Comparison of ENCODE assay signal across 8 cellular contexts in the genomic region with DNA sequence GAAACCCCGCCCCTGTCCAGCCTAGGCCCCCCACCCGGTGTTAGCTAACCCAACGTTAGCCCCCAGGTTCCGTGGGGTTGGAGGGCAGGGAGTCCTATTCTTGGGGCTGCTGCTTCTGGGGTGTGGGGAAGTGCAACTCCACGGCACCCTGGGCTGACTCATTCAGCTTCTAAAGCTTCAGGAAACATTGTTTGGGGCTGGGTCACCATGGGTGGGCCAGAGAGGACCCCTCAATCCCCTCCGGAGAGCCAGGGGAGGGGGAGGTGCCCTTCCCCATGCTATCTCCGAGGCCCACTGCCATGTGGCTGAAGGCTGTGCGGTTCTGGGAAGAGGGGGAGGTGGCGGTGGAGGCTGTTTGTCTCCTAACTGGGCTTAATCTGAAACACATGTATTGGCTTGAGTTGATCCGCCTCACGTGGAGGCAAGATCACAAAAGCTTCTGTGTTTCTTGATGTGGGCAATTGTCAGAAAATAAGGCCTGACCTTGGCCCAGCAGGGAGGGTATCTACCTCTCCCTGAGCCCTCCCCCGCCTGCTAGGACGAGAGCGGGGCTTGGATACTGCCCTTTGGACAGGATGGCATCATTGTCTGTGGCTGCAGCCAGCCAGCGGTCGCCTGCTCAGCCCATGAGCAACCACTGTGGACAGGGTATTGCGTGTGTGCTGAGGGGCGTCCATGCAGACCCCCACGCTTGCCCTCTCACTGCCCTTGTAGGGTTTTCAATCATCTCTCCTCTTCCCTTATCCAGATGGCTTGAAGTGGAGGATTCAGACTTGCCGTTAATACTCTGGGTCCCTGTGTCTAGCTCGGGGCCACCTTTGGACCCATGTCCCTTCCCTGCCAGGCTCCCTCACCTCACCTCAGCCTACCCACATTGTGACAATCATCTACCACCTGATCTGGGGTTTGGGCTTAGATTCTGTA. TPM values are rescaled to one million over a fixed set of nuclear protein-coding genes. Genes with fewer than 3 reads are reported as not detected.
DNase-seq lines count a peak whose midpoint lies in the region; ATAC-seq and TF ChIP-seq lines count a peak whose summit lies in the region.

No MANE protein-coding gene starts in this region.

- no peaks in the 10 kb centered on the region for H3K36me3 ChIP-seq in CD4-positive, CD25-positive, alpha-beta regulatory T cell (ENCODE audit: control insufficient read depth, insufficient read depth, low read length)
- H3K36me3 ChIP-seq in liver (ENCODE audit: control insufficient read depth in 4 of 4, insufficient read depth in 3 of 4, low read depth in 1 of 4, low read length in 3 of 4): peaks cover 0 to 4% (median 1%) of the 10 kb centered on the region in 4 donors
- H3K36me3 ChIP-seq in tibial artery: peaks cover 0 to 3% (median 0%) of the 10 kb centered on the region in 3 donors

- BruUV-seq in MCF 10A (replicated peaks; lab: Mats Ljungman, UMichigan): no TSS peak

- CTCF ChIA-PET in MCF 10A (lab: Yijun Ruan, JAX): interaction anchor here (1.1 to 1.8 kb wide), 3 partner anchors 21 to 43 kb away, joined by 3 to 6 read pairs (median 4); no protein-coding TSS in a partner anchor

- H3K4me1 ChIP-seq in CD4-positive, CD25-positive, alpha-beta regulatory T cell (ENCODE audit: control insufficient read depth, insufficient read depth, low read length, poor library complexity, severe bottlenecking): peaks cover 35% of the 10 kb centered on the region
- H3K4me1 ChIP-seq in liver (ENCODE audit: control insufficient read depth in 4 of 4, insufficient read depth in 4 of 4, low read length in 3 of 4): peaks cover 4 to 34% (median 11%) of the 10 kb centered on the region in 4 donors
- H3K4me1 ChIP-seq in tibial artery: peaks cover 0 to 24% (median 4%) of the 10 kb centered on the region in 4 donors

- H3K9me3 Mint-ChIP-seq in CD4-positive, CD25-positive, alpha-beta regulatory T cell: no peaks in the 10 kb centered on the region
- no peaks in the 10 kb centered on the region for H3K9me3 Mint-ChIP-seq in MCF 10A (ENCODE audit: unreplicated experiment)

- peak in 1 of 3 donors; percentile 35 for DNase-seq in CD4-positive, CD25-positive, alpha-beta regulatory T cell
- DNase-seq in NCI-H146 (lab: John Stamatoyannopoulos, UW) (peak; percentile 71), MCF 10A (ENCODE audit: unreplicated experiment) (no peak), tibial artery (peak; percentile 78 to 79), kidney glomerular epithelial cell (lab: John Stamatoyannopoulos, UW) (no peak), NCI-H774 (lab: John Stamatoyannopoulos, UW) (no peak)

- 25% methylated on average over 21 of the region's 21 CpGs for WGBS in liver

- no peak for ATAC-seq in CD4-positive, CD25-positive, alpha-beta regulatory T cell (ENCODE audit: low read depth in 2 of 2)
- no peak for ATAC-seq in GM21576 (IDR thresholded peaks at IDR 0.05; ENCODE audit: unreplicated experiment)

- peak overlapping the region; percentile 66 to 94 (median 72) for H3K27ac Mint-ChIP-seq in CD4-positive, CD25-positive, alpha-beta regulatory T cell
- H3K27ac Mint-ChIP-seq in MCF 10A (ENCODE audit: low read depth, unreplicated experiment): peak overlapping the region; percentile 46

- intact Hi-C loops in MCF 10A (cut with micrococcal nuclease): no loop called here
- intact Hi-C loops in tibial artery (cut with DNase I; ENCODE audit: low total_unique reads): no loop called here

- TF ChIP-seq CTCF in MCF 10A (IDR thresholded peaks at IDR 0.05; ENCODE audit: unreplicated experiment) (no peak), liver (IDR thresholded peaks at IDR 0.05; ENCODE audit: low read depth, low read length, missing input control) (no peak), tibial artery (IDR thresholded peaks at IDR 0.05) (no peak)

- H3K4me3 ChIP-seq in CD4-positive, CD25-positive, alpha-beta regulatory T cell (ENCODE audit: low read depth, low read length): no peak overlapping the region
- H3K4me3 ChIP-seq in liver (ENCODE audit: low read depth in 1 of 3, low read length in 3 of 3) (peak overlapping the region; percentile 71 to 88 (median 79)), tibial artery (peak overlapping the region; percentile 40 to 47)

- H3K27me3 ChIP-seq in CD4-positive, CD25-positive, alpha-beta regulatory T cell (ENCODE audit: control insufficient read depth, insufficient read depth, low read length): no peaks in the 10 kb centered on the region
- H3K27me3 ChIP-seq in liver (ENCODE audit: control insufficient read depth in 4 of 4, insufficient read depth in 4 of 4, low read length in 3 of 4) (no peaks in the 10 kb centered on the region), tibial artery (peaks cover 0 to 22% of the 10 kb centered on the region in 2 donors)

- H3K4me3 Mint-ChIP-seq in CD4-positive, CD25-positive, alpha-beta regulatory T cell: peak overlapping the region in 3 of 4 donors; percentile 48 to 74 (median 73)
- H3K4me3 Mint-ChIP-seq in MCF 10A (ENCODE audit: unreplicated experiment): no peak overlapping the region

- POLR2A ChIA-PET in MCF 10A (lab: Yijun Ruan, JAX): interaction anchor here (0.6 to 2.6 kb wide), 8 partner anchors 7 to 226 kb away, joined by 3 to 10 read pairs (median 4); a partner anchor contains a TSS

- TF ChIP-seq RAD21 in liver (IDR thresholded peaks at IDR 0.05): peak in 1 of 2 donors; percentile 39

- no peaks in the 10 kb centered on the region for H3K9me3 ChIP-seq in CD4-positive, CD25-positive, alpha-beta regulatory T cell (ENCODE audit: control insufficient read depth in 2 of 2, low read length in 2 of 2)
- no peaks in the 10 kb centered on the region for H3K9me3 ChIP-seq in liver (ENCODE audit: control insufficient read depth in 4 of 4, low read length in 3 of 4)
- H3K9me3 ChIP-seq in tibial artery: no peaks in the 10 kb centered on the region

- H3K4me1 Mint-ChIP-seq in CD4-positive, CD25-positive, alpha-beta regulatory T cell: peaks cover 6 to 49% (median 15%) of the 10 kb centered on the region in 4 donors
- H3K4me1 Mint-ChIP-seq in MCF 10A (ENCODE audit: insufficient read depth, unreplicated experiment): no peaks in the 10 kb centered on the region

- peak overlapping the region; percentile 82 to 89 for H3K9ac ChIP-seq in liver (ENCODE audit: low read depth in 1 of 2, low read length in 2 of 2)

- peaks cover 4% of the 10 kb centered on the region for H3K36me3 Mint-ChIP-seq in CD4-positive, CD25-positive, alpha-beta regulatory T cell
- H3K36me3 Mint-ChIP-seq in MCF 10A (ENCODE audit: insufficient read depth, unreplicated experiment): no peaks in the 10 kb centered on the region

- no peaks in the 10 kb centered on the region for H3K27me3 Mint-ChIP-seq in CD4-positive, CD25-positive, alpha-beta regulatory T cell
- H3K27me3 Mint-ChIP-seq in MCF 10A (ENCODE audit: insufficient read depth, unreplicated experiment): no peaks in the 10 kb centered on the region

- peak overlapping the region; percentile 69 for H3K27ac ChIP-seq in CD4-positive, CD25-positive, alpha-beta regulatory T cell (ENCODE audit: insufficient read depth, low read length, poor library complexity, severe bottlenecking)
- H3K27ac ChIP-seq in liver (ENCODE audit: low read depth in 1 of 2, low read length in 2 of 2) (peak overlapping the region; percentile 94 to 99), tibial artery (peak overlapping the region; percentile 48 to 61)

TF ChIP-seq in liver, 16 proteins besides CTCF, POLR2A, EP300 and RAD21 (continues in another document):
- TF ChIP-seq, protein P1, sequence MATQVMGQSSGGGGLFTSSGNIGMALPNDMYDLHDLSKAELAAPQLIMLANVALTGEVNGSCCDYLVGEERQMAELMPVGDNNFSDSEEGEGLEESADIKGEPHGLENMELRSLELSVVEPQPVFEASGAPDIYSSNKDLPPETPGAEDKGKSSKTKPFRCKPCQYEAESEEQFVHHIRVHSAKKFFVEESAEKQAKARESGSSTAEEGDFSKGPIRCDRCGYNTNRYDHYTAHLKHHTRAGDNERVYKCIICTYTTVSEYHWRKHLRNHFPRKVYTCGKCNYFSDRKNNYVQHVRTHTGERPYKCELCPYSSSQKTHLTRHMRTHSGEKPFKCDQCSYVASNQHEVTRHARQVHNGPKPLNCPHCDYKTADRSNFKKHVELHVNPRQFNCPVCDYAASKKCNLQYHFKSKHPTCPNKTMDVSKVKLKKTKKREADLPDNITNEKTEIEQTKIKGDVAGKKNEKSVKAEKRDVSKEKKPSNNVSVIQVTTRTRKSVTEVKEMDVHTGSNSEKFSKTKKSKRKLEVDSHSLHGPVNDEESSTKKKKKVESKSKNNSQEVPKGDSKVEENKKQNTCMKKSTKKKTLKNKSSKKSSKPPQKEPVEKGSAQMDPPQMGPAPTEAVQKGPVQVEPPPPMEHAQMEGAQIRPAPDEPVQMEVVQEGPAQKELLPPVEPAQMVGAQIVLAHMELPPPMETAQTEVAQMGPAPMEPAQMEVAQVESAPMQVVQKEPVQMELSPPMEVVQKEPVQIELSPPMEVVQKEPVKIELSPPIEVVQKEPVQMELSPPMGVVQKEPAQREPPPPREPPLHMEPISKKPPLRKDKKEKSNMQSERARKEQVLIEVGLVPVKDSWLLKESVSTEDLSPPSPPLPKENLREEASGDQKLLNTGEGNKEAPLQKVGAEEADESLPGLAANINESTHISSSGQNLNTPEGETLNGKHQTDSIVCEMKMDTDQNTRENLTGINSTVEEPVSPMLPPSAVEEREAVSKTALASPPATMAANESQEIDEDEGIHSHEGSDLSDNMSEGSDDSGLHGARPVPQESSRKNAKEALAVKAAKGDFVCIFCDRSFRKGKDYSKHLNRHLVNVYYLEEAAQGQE (IDR thresholded peaks at IDR 0.05): peak; percentile 79
- TF ChIP-seq RXRA (IDR thresholded peaks at IDR 0.05) (peak; percentile 88 to 95), SP1 (IDR thresholded peaks at IDR 0.05) (peak; percentile 94), HNF4A (conservative IDR thresholded peaks at IDR 0.05) (peak; percentile 93 to 94), GABPA (IDR thresholded peaks at IDR 0.05 in 1 of 2, conservative IDR thresholded peaks at IDR 0.05 in 1 of 2) (peak in 1 of 2 donors; percentile 14)

RNA-seq across cellular contexts. Expression of a gene that starts 1.3 kb away (rescaled TPM):
- total RNA-seq in CD4-positive, CD25-positive, alpha-beta regulatory T cell: not detected
- polyA plus RNA-seq in CD4-positive, CD25-positive, alpha-beta regulatory T cell: 1 to 10 TPM in 3 of 4 donors, under 1 TPM in 1; 0.36 to 1.6 (median 1.5) TPM
- total RNA-seq in MCF 10A (2022) (1.8 TPM in 1 of 2 replicates, not detected in the other), liver (1,000 to 10,000 TPM in 1 of 2 donors, 100 to 1,000 TPM in 1; 319 to 1,105 TPM)
- 100 to 1,000 TPM; 742 to 798 TPM for polyA plus RNA-seq in liver

RNA-seq across cellular contexts. Expression of a gene that starts 20.5 kb away (rescaled TPM):
- 0.69 TPM for total RNA-seq in CD4-positive, CD25-positive, alpha-beta regulatory T cell
- not detected for polyA plus RNA-seq in CD4-positive, CD25-positive, alpha-beta regulatory T cell
- 0.56 and 0.66 TPM in 2 replicates for total RNA-seq in MCF 10A (2022)
- 100 to 1,000 TPM; 582 to 768 TPM for total RNA-seq in liver
- polyA plus RNA-seq in liver: 1,000 to 10,000 TPM in 1 of 2 donors, 100 to 1,000 TPM in 1; 477 to 1,248 TPM

RNA-seq across cellular contexts. Expression of a gene that starts 38.7 kb away (rescaled TPM):
- 48.4 TPM for total RNA-seq in CD4-positive, CD25-positive, alpha-beta regulatory T cell
- polyA plus RNA-seq in CD4-positive, CD25-positive, alpha-beta regulatory T cell: 10 to 100 TPM; 10.6 to 15.5 (median 11.1) TPM
- total RNA-seq in MCF 10A (2022) (17.4 and 19.4 TPM in 2 replicates), liver (10 to 100 TPM; 39.2 to 41.8 TPM)
- 10 to 100 TPM; 12.3 to 26.8 TPM for polyA plus RNA-seq in liver

RNA-seq across cellular contexts. Expression of a gene that starts 53.0 kb away (rescaled TPM):
- total RNA-seq in CD4-positive, CD25-positive, alpha-beta regulatory T cell: 0.35 TPM
- polyA plus RNA-seq in CD4-positive, CD25-positive, alpha-beta regulatory T cell: under 1 TPM in 2 of 4 donors, not detected in 2; 0.03 to 0.17 TPM
- 2.5 and 4.0 TPM in 2 replicates for total RNA-seq in MCF 10A (2022)
- 1 to 10 TPM; 1.2 to 7.3 TPM for total RNA-seq in liver
- 1 to 10 TPM; 2.6 to 4.3 TPM for polyA plus RNA-seq in liver

Comparison
In these comparisons a context has a peak if more than half of its experiments do, and no peak if none do; other contexts are left out.
1. DNase-seq: peak in NCI-H146 (single experiment) and tibial artery (2 of 2); none in MCF 10A (single experiment), kidney glomerular epithelial cell (single experiment) and NCI-H774 (single experiment).
2. RNA of a gene that starts 1.3 kb away (total RNA-seq): 319 to 1,105 TPM in liver; 1.8 TPM in MCF 10A and not detected in CD4-positive, CD25-positive, alpha-beta regulatory T cell (single experiment); every median in the first group is over 100 times any median in the second.
3. RNA of a gene that starts 20.5 kb away (total RNA-seq): 582 to 768 TPM in liver; 0.69 TPM in CD4-positive, CD25-positive, alpha-beta regulatory T cell (single experiment) and 0.56 to 0.66 TPM in MCF 10A; every median in the first group is over 100 times any median in the second.
4. Peak in every context shown above with its lines, with median percentiles within 50 percentile points of each other: H3K27ac ChIP-seq.